Comparison of ENCODE assay signal across 9 cellular contexts in the genomic region with DNA sequence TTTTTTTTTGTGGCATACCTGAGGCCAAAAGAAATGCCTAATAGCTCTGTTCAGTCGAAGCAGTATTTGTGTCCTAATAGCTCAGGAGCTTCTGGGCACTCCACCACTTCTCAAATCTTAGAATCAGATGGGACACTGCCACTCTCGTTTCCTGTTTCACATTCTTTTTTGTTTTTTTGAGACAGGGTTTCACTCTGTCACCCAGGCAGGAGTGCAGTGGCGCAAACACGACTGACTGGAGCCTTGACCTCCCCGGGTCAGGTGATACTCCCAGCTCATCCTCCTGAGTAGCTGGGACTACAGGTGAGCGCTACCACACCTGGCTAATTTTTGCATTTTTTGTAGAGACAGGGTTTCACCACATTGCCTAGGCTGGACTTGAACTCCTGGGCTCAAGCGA. TPM values are rescaled to one million over a fixed set of nuclear protein-coding genes. Genes with fewer than 3 reads are reported as not detected.
DNase-seq lines count a peak whose midpoint lies in the region; ATAC-seq and TF ChIP-seq lines count a peak whose summit lies in the region.
"Had no signal": no experiment of that assay in that cellular context is flagged by ENCODE, and none has a peak within 500 bp of the region (broad histone marks: within the 10 kb centered on the region; RNA-seq: fewer than 3 reads in every experiment).

No MANE protein-coding gene starts in this region.

- TF ChIP-seq CTCF in OCI-LY3 (IDR thresholded peaks at IDR 0.05; ENCODE audit: low read depth, low read length): no peak
- TF ChIP-seq CTCF in upper lobe of right lung (IDR thresholded peaks at IDR 0.05): no peak
- TF ChIP-seq CTCF in thyroid gland (IDR thresholded peaks at IDR 0.05): no peak

- intact Hi-C loops in left ventricle myocardium superior (cut with micrococcal nuclease) (no loop called here), Right ventricle myocardium superior (cut with DNase I) (no loop called here), upper lobe of right lung (cut with DNase I) (no loop called here), thyroid gland (cut with DNase I) (no loop called here)

- TF ChIP-seq POLR2A in thyroid gland (IDR thresholded peaks at IDR 0.05): no peak

- DNase-seq in left ventricle myocardium superior (no peak), Right ventricle myocardium superior (no peak), upper lobe of right lung (no peak), thyroid gland (no peak), medulla oblongata (ENCODE audit: extremely low spot score) (no peak)

- H3K4me1 ChIP-seq in OCI-LY3 (ENCODE audit: low read length) (peaks cover 91% of the 10 kb centered on the region), upper lobe of right lung (peaks cover 44% of the 10 kb centered on the region), thyroid gland (peaks cover 54 to 62% of the 10 kb centered on the region in 2 donors)

- H3K4me2 ChIP-seq in OCI-LY3 (ENCODE audit: low read length): peak overlapping the region; percentile 73
- H3K4me2 ChIP-seq: A549 had no signal

- ATAC-seq in left ventricle myocardium superior (peak; percentile 15), Right ventricle myocardium superior (ENCODE audit: poor library complexity) (no peak), HG02884 (IDR thresholded peaks at IDR 0.05; ENCODE audit: unreplicated experiment) (peak; percentile 36), upper lobe of right lung (peak; percentile 67), HG03457 (IDR thresholded peaks at IDR 0.05; ENCODE audit: unreplicated experiment) (no peak)
- ATAC-seq: A549 had no signal

- peaks cover 74% of the 10 kb centered on the region for H3K79me2 ChIP-seq in OCI-LY3 (ENCODE audit: low read length)

- H3K9me3 ChIP-seq in OCI-LY3 (ENCODE audit: insufficient read depth, low read length) (no peaks in the 10 kb centered on the region), upper lobe of right lung (no peaks in the 10 kb centered on the region), thyroid gland (no peaks in the 10 kb centered on the region)
- H3K9me3 ChIP-seq: A549 had no signal

- H3K27ac ChIP-seq in OCI-LY3 (ENCODE audit: low read length) (peak overlapping the region; percentile 97), upper lobe of right lung (no peak overlapping the region), thyroid gland (no peak overlapping the region)
- H3K27ac ChIP-seq: A549 had no signal

- H4K20me1 ChIP-seq in OCI-LY3 (ENCODE audit: insufficient read depth, low read length): no peaks in the 10 kb centered on the region

- H3K9ac ChIP-seq in OCI-LY3 (ENCODE audit: low read length): peak overlapping the region; percentile 80

- H2AFZ ChIP-seq in OCI-LY3 (ENCODE audit: low read depth, low read length): no peak overlapping the region

- 82 to 83% methylated on average over 7 of the region's 7 CpGs for WGBS in thyroid gland, 2 donors

- no peaks in the 10 kb centered on the region for H3K27me3 ChIP-seq in OCI-LY3 (ENCODE audit: low read depth, low read length)
- H3K27me3 ChIP-seq in upper lobe of right lung: no peaks in the 10 kb centered on the region
- no peaks in the 10 kb centered on the region for H3K27me3 ChIP-seq in thyroid gland

- H3K36me3 ChIP-seq in OCI-LY3 (replicated peaks; ENCODE audit: low read depth, low read length): no peaks in the 10 kb centered on the region
- no peaks in the 10 kb centered on the region for H3K36me3 ChIP-seq in upper lobe of right lung
- H3K36me3 ChIP-seq in thyroid gland: no peaks in the 10 kb centered on the region

- peak overlapping the region; percentile 66 for H3K4me3 ChIP-seq in OCI-LY3 (ENCODE audit: low read length)
- H3K4me3 ChIP-seq in upper lobe of right lung: no peak overlapping the region
- no peak overlapping the region for H3K4me3 ChIP-seq in thyroid gland (replicated peaks in 1 of 3)
- H3K4me3 ChIP-seq: A549 had no signal

RNA-seq across cellular contexts. Expression of a gene that starts 52.7 kb away (rescaled TPM):
- total RNA-seq in left ventricle myocardium superior (34.6 TPM), Right ventricle myocardium superior (28.3 TPM), upper lobe of right lung (44.1 TPM), thyroid gland (10 to 100 TPM; 25.7 to 37.5 (median 34.7) TPM)

Comparison
In these comparisons a context has a peak if more than half of its experiments do, and no peak if none do; other contexts are left out.
1. ATAC-seq: peak in left ventricle myocardium superior (single experiment), HG02884 (single experiment) and upper lobe of right lung (single experiment); none in Right ventricle myocardium superior (single experiment) and HG03457 (single experiment).